Comparison of ENCODE assay signal across 10 cellular contexts in the genomic region with DNA sequence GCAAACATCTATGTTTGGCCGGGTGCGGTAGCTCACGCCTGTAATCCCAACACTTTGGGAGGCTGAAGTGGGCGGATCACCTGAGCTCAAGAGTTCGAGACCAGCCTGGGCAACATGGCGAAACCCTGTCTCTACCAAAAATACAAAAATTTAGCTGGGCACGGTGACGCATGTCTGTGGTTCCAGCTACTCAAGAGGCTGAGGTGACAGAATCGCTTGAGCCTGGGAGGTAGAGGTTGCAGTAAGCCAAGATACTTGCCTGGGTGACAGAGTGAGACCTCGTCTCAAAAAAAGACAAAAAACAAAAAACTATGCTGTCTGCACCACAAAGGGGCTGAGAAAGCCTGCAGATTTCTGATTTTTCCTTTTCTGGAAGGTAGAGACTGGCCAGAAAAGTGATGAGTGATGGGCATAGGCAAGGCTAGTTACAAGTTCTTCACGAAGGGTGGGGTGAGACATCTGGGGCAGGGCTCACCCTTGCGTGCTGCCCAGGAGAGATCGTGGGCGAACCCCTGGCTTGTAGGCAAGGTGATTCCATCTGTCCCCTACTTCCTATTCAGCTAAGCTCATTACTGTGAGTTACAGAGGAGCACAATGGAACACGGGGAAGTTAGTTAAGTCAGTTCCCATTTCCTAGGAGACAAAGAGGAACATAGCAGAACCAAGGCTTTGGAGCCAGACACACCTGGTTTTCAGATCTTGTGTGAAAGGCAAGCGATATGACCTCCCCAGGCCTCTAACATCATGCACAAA. TPM values are rescaled to one million over a fixed set of nuclear protein-coding genes. Genes with fewer than 3 reads are reported as not detected.
DNase-seq lines count a peak whose midpoint lies in the region; ATAC-seq and TF ChIP-seq lines count a peak whose summit lies in the region.
"Had no signal": no experiment of that assay in that cellular context is flagged by ENCODE, and none has a peak within 500 bp of the region (broad histone marks: within the 10 kb centered on the region; RNA-seq: fewer than 3 reads in every experiment).

No MANE protein-coding gene starts in this region.

- peaks cover 60% of the 10 kb centered on the region for H3K4me1 Mint-ChIP-seq in activated T-helper 2 cell treated with anti-CD3 and anti-CD28 coated beads, Interferon-gamma antibody, Interleukin-2, Interleukin-4, amounts not matched to agents 10 μg/mL and 5 μg/mL and 100 μg/mL, durations not matched to agents 14 hours and 24 hours and 36 hours (ENCODE audit: low read depth)

- H3K23ac ChIP-seq in mesendoderm (ENCODE audit: low read length): no peak overlapping the region

- H3K36me3 ChIP-seq in HCT116 (ENCODE audit: control insufficient read depth in 1 of 2, insufficient read depth in 2 of 2, low read length in 2 of 2): peaks cover 0 to 21% of the 10 kb centered on the region in 2 experiments; a peak in 3 of 4 replicates
- H3K36me3 ChIP-seq in mesendoderm (ENCODE audit: control insufficient read depth, insufficient read depth, low read length): peaks cover 6% of the 10 kb centered on the region
- H3K36me3 ChIP-seq: left lung had no signal

- no peaks in the 10 kb centered on the region for H3K27me3 Mint-ChIP-seq in activated T-helper 2 cell treated with anti-CD3 and anti-CD28 coated beads, Interferon-gamma antibody, Interleukin-2, Interleukin-4, amounts not matched to agents 10 μg/mL and 5 μg/mL and 100 μg/mL, durations not matched to agents 14 hours and 24 hours and 36 hours (ENCODE audit: low read depth)

- BruUV-seq in HCT116 (replicated peaks; lab: Mats Ljungman, UMichigan): no TSS peak

- H3K4ac ChIP-seq in mesendoderm (ENCODE audit: low read depth, low read length): no peak overlapping the region

- DNase-seq in Ammon's horn (ENCODE audit: low spot score): peak; percentile 8
- DNase-seq in HCT116 (ENCODE audit: low read depth, low spot score): no peak
- DNase-seq in activated T-helper 2 cell treated with anti-CD3 and anti-CD28 coated beads, Interferon-gamma antibody, Interleukin-2, Interleukin-4, amounts not matched to agents 10 μg/mL and 5 μg/mL and 100 μg/mL, durations not matched to agents 14 hours and 24 hours and 36 hours (ENCODE audit: low spot score): no peak
- DNase-seq in mesendoderm: no peak
- DNase-seq in T1000 (lab: John Stamatoyannopoulos, UW): no peak
- DNase-seq: NK-92 treated with Interleukin-12 subunit alpha and Interleukin-12 subunit beta, amount 100 ng/mL, for 24 hours had no signal

- ATAC-seq in HCT116 (no peak), HG02852 (IDR thresholded peaks at IDR 0.05; ENCODE audit: unreplicated experiment) (no peak), GM21723 (IDR thresholded peaks at IDR 0.05; ENCODE audit: unreplicated experiment) (no peak), GM19324 (IDR thresholded peaks at IDR 0.05; ENCODE audit: low FRiP score, unreplicated experiment) (no peak)
- ATAC-seq: left lung had no signal

- H2AK5ac ChIP-seq in mesendoderm (ENCODE audit: low read length): no peak overlapping the region

- no peaks in the 10 kb centered on the region for H3K9me3 Mint-ChIP-seq in activated T-helper 2 cell treated with anti-CD3 and anti-CD28 coated beads, Interferon-gamma antibody, Interleukin-2, Interleukin-4, amounts not matched to agents 10 μg/mL and 5 μg/mL and 100 μg/mL, durations not matched to agents 14 hours and 24 hours and 36 hours

- no peaks in the 10 kb centered on the region for H3K9me2 ChIP-seq in HCT116 (ENCODE audit: insufficient read depth)

- H2BK5ac ChIP-seq in mesendoderm (ENCODE audit: low read length): no peak overlapping the region

- H3K27ac ChIP-seq in HCT116 (ENCODE audit: low read depth, low read length) (peak overlapping the region; percentile 31), mesendoderm (ENCODE audit: low read depth, low read length) (no peak overlapping the region)
- H3K27ac ChIP-seq: left lung had no signal

- H3K56ac ChIP-seq in mesendoderm (ENCODE audit: low read length): peak overlapping the region; percentile 22

- H3K9ac ChIP-seq in HCT116 (ENCODE audit: low read length): 0 out of 2 replicates have a peak overlapping the region, but pooled peaks have one; percentile 1
- H3K9ac ChIP-seq in mesendoderm (ENCODE audit: low read length): peak overlapping the region; percentile 33

- no CpG with 5 or more reads among the region's 16 CpGs for WGBS in mesendoderm (ENCODE audit: extremely low coverage, insufficient coverage, low lambda C conversion rate)

- H3K27me3 ChIP-seq in HCT116 (ENCODE audit: insufficient read depth, low read length) (no peaks in the 10 kb centered on the region), mesendoderm (ENCODE audit: insufficient read depth, low read length, poor library complexity) (no peaks in the 10 kb centered on the region)

- no peak for TF ChIP-seq RAD21 in HCT116 (IDR thresholded peaks at IDR 0.05; ENCODE audit: low read depth)

- POLR2A ChIA-PET in HCT116 (lab: Charles Lee): interaction anchor here (0.6 to 1.9 kb wide), 4 partner anchors 12 to 118 kb away, joined by 3 to 5 read pairs (median 4); no protein-coding TSS in a partner anchor

- no peak overlapping the region for H2BK120ac ChIP-seq in mesendoderm (ENCODE audit: low read depth, low read length)

- peaks cover 67% of the 10 kb centered on the region for H3K36me3 Mint-ChIP-seq in activated T-helper 2 cell treated with anti-CD3 and anti-CD28 coated beads, Interferon-gamma antibody, Interleukin-2, Interleukin-4, amounts not matched to agents 10 μg/mL and 5 μg/mL and 100 μg/mL, durations not matched to agents 14 hours and 24 hours and 36 hours (ENCODE audit: low read depth)

- no peaks in the 10 kb centered on the region for H3K9me3 ChIP-seq in HCT116 (ENCODE audit: control insufficient read depth in 1 of 2, insufficient read depth in 1 of 2, low read depth in 1 of 2, low read length in 2 of 2)
- H3K9me3 ChIP-seq: left lung had no signal

- H3K4me2 ChIP-seq in HCT116 (ENCODE audit: low read length): peak overlapping the region; percentile 22; the same call in 1 of the 2 replicates
- peak overlapping the region; percentile 19 for H3K4me2 ChIP-seq in mesendoderm (ENCODE audit: low read length)

- H2AFZ ChIP-seq in HCT116 (ENCODE audit: low read depth, low read length, poor library complexity, severe bottlenecking): no peak overlapping the region

- CTCF ChIA-PET in HCT116 (lab: Charles Lee): no interaction called here

- peak overlapping the region; percentile 77 for H3K4me3 Mint-ChIP-seq in activated T-helper 2 cell treated with anti-CD3 and anti-CD28 coated beads, Interferon-gamma antibody, Interleukin-2, Interleukin-4, amounts not matched to agents 10 μg/mL and 5 μg/mL and 100 μg/mL, durations not matched to agents 14 hours and 24 hours and 36 hours (ENCODE audit: low read depth)

- H3K18ac ChIP-seq in mesendoderm (ENCODE audit: low read length): no peak overlapping the region

- H4K5ac ChIP-seq in mesendoderm (ENCODE audit: low read length): no peak overlapping the region

- peaks cover 17% of the 10 kb centered on the region; the same call in 1 of the 2 replicates for H4K20me1 ChIP-seq in HCT116 (ENCODE audit: insufficient read depth)

- H3K79me2 ChIP-seq in HCT116 (ENCODE audit: insufficient read depth, low read length): peaks cover 95% of the 10 kb centered on the region
- peaks cover 81% of the 10 kb centered on the region for H3K79me2 ChIP-seq in mesendoderm (ENCODE audit: control insufficient read depth, insufficient read depth, low read length)

- H3K4me1 ChIP-seq in HCT116 (ENCODE audit: control insufficient read depth in 1 of 2, insufficient read depth in 2 of 2, low read length in 2 of 2) (peaks cover 45 to 80% of the 10 kb centered on the region in 2 experiments; a peak in 3 of 4 replicates), mesendoderm (ENCODE audit: control insufficient read depth, low read depth, low read length) (peaks cover 13% of the 10 kb centered on the region)

- peak overlapping the region; percentile 73 for H3K27ac Mint-ChIP-seq in activated T-helper 2 cell treated with anti-CD3 and anti-CD28 coated beads, Interferon-gamma antibody, Interleukin-2, Interleukin-4, amounts not matched to agents 10 μg/mL and 5 μg/mL and 100 μg/mL, durations not matched to agents 14 hours and 24 hours and 36 hours

- RAD21 ChIA-PET in HCT116 (lab: Charles Lee; ENCODE audit: low non-redundant PET in 1 of 2, low total read pairs in 2 of 2, uncharacterized antibody in 2 of 2, unreplicated experiment in 2 of 2): no interaction called here

- no peak for TF ChIP-seq POLR2A in HCT116 (IDR thresholded peaks at IDR 0.05; ENCODE audit: borderline replicate concordance, extremely low read depth, insufficient read depth, insufficient read length)

- H3K79me1 ChIP-seq in mesendoderm (ENCODE audit: low read length): peaks cover 3% of the 10 kb centered on the region

- no peak overlapping the region for H2BK15ac ChIP-seq in mesendoderm (replicated peaks; ENCODE audit: low read depth)

- intact Hi-C loops in HCT116 (cut with micrococcal nuclease): no loop called here
- intact Hi-C loops in activated T-helper 2 cell treated with anti-CD3 and anti-CD28 coated beads, Interferon-gamma antibody, Interleukin-2, Interleukin-4, amounts not matched to agents 10 μg/mL and 5 μg/mL and 100 μg/mL, durations not matched to agents 14 hours and 24 hours and 36 hours (cut with micrococcal nuclease): no loop called here

- TF ChIP-seq CTCF in HCT116 (IDR thresholded peaks at IDR 0.05 in 2 of 3, conservative IDR thresholded peaks at IDR 0.05 in 1 of 3; ENCODE audit: borderline replicate concordance in 1 of 3, insufficient read depth in 1 of 3, low read depth in 2 of 3, low read length in 2 of 3): no peak

- H4K8ac ChIP-seq in mesendoderm (ENCODE audit: low read depth, low read length): no peak overlapping the region

- H3K4me3 ChIP-seq in HCT116 (replicated peaks in 1 of 2; ENCODE audit: low read depth in 1 of 2, low read length in 2 of 2) (peak overlapping the region in 1 of 2 experiments; percentile 1; a peak in 2 of 4 replicates), mesendoderm (ENCODE audit: low read length) (no peak overlapping the region)
- H3K4me3 ChIP-seq: left lung had no signal

TF ChIP-seq in HCT116, 20 proteins besides CTCF, POLR2A, EP300 and RAD21 (continues in another document):
- no peak for TF ChIP-seq EGR1 (IDR thresholded peaks at IDR 0.05; ENCODE audit: low read depth)
- TF ChIP-seq, protein P1, sequence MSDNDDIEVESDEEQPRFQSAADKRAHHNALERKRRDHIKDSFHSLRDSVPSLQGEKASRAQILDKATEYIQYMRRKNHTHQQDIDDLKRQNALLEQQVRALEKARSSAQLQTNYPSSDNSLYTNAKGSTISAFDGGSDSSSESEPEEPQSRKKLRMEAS (IDR thresholded peaks at IDR 0.05): no peak
- TF ChIP-seq FOSL1 (IDR thresholded peaks at IDR 0.05; ENCODE audit: low read depth): no peak
- no peak for TF ChIP-seq SP1 (IDR thresholded peaks at IDR 0.05; ENCODE audit: low read depth)
- no peak for TF ChIP-seq SIN3A (IDR thresholded peaks at IDR 0.05; ENCODE audit: low read depth)

RNA-seq across cellular contexts. Expression of a gene that starts 3.2 kb away (rescaled TPM):
- 248 TPM for total RNA-seq in HCT116 (2021; ENCODE audit: unreplicated experiment)
- 419 and 518 TPM in 2 replicates for polyA plus RNA-seq in HCT116 (2012)
- 143 and 155 TPM in 2 replicates for total RNA-seq in activated T-helper 2 cell treated with anti-CD3 and anti-CD28 coated beads, Interferon-gamma antibody, Interleukin-2, Interleukin-4, amounts not matched to agents 10 μg/mL and 5 μg/mL and 100 μg/mL, durations not matched to agents 14 hours and 24 hours and 36 hours
- 253 TPM for polyA plus RNA-seq in mesendoderm (2013, experiment 1 of 2)
- polyA plus RNA-seq in mesendoderm (2013, experiment 2 of 2): 262 TPM
